In the genomic region with DNA sequence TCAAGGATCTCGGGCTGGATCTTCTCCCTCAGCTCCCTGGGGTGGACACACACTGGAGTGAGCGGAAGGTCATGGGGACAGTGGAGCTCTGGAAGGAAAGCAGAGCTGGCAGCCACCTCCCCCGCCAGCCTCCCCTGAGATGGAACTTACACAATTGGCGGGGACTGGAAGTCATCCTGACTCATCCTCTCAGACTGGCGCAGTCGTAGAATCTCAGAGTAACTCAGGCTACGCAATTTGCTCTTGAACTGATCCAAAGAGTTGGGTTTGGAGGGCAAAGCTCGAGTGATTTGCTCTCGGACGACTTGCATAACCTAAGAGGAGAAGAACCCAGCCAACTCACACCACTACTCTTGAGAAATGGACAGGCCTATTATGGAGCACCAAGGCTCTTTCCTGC, we compare ENCODE assay signal across 32 cellular contexts. TPM values are rescaled to one million over a fixed set of nuclear protein-coding genes. Genes with fewer than 3 reads are reported as not detected.
DNase-seq lines count a peak whose midpoint lies in the region; ATAC-seq, FAIRE-seq and TF ChIP-seq lines count a peak whose summit lies in the region.
"Had no signal": no experiment of that assay in that cellular context is flagged by ENCODE, and none has a peak within 500 bp of the region (broad histone marks: within the 10 kb centered on the region; RNA-seq: fewer than 3 reads in every experiment).

No MANE protein-coding gene starts in this region.

- ATAC-seq in omental fat pad (ENCODE audit: low FRiP score) (peak; percentile 35), HG03354 (IDR thresholded peaks at IDR 0.05; ENCODE audit: poor library complexity, severe bottlenecking, unreplicated experiment) (no peak), HG03039 (IDR thresholded peaks at IDR 0.05; ENCODE audit: unreplicated experiment) (no peak)
- ATAC-seq: effector memory CD8-positive, alpha-beta T cell; mucosa of descending colon had no signal

- no peak overlapping the region for H2AFZ ChIP-seq in SK-N-SH (ENCODE audit: low read depth)

- no peaks in the 10 kb centered on the region for H3K27me3 ChIP-seq in adrenal gland
- no peaks in the 10 kb centered on the region for H3K27me3 ChIP-seq in SK-N-SH (ENCODE audit: insufficient read depth)
- H3K27me3 ChIP-seq: pancreas, upper lobe of left lung had no signal

- H3K4me1 Mint-ChIP-seq in activated T-helper 2 cell treated with anti-CD3 and anti-CD28 coated beads, Interferon-gamma antibody, Interleukin-2, Interleukin-4, amounts not matched to agents 10 μg/mL and 5 μg/mL and 100 μg/mL, durations not matched to agents 14 hours and 24 hours and 36 hours (ENCODE audit: low read depth) = peaks cover 17% of the 10 kb centered on the region
- H3K4me1 Mint-ChIP-seq: nephron progenitor cell had no signal

- peak; percentile 65 for FAIRE-seq in HTR-8/SVneo (lab: Jason Lieb, UNC)
- FAIRE-seq: bronchial epithelial cell, frontal cortex, GM12891, pancreas had no signal

- no peak overlapping the region for H3K9ac ChIP-seq in SK-N-SH

- POLR2A ChIA-PET in SK-N-SH (lab: Yijun Ruan, JAX) = no interaction called here

- CTCF ChIA-PET in SK-N-SH (lab: Yijun Ruan, JAX) = interaction anchor here (0.9 to 1.2 kb wide), 2 partner anchors 23 to 243 kb away, joined by 3 to 4 read pairs; no protein-coding TSS in a partner anchor

- H3F3A ChIP-seq in SK-N-SH (replicated peaks; ENCODE audit: insufficient read depth) = no peaks in the 10 kb centered on the region

- H3K4me1 ChIP-seq in adrenal gland (replicated peaks in 1 of 2) (peaks cover 0 to 7% of the 10 kb centered on the region in 2 donors), SK-N-SH (ENCODE audit: control insufficient read depth in 1 of 2, insufficient read depth in 2 of 2, low read depth in 1 of 2, low read length in 1 of 2) (no peaks in the 10 kb centered on the region; a peak in 1 of 4 replicates)
- H3K4me1 ChIP-seq: pancreas, upper lobe of left lung had no signal

- H3K4me3 Mint-ChIP-seq in activated T-helper 2 cell treated with anti-CD3 and anti-CD28 coated beads, Interferon-gamma antibody, Interleukin-2, Interleukin-4, amounts not matched to agents 10 μg/mL and 5 μg/mL and 100 μg/mL, durations not matched to agents 14 hours and 24 hours and 36 hours (ENCODE audit: low read depth) = no peak overlapping the region
- H3K4me3 Mint-ChIP-seq: activated T-cell treated with anti-CD3 and anti-CD28 coated beads, Interleukin-2, amount 50 U/mL, for 24 hours; effector memory CD8-positive, alpha-beta T cell; nephron progenitor cell had no signal

- no peaks in the 10 kb centered on the region for H3K9me2 ChIP-seq in SK-N-SH

- H3K36me3 Mint-ChIP-seq in activated T-helper 2 cell treated with anti-CD3 and anti-CD28 coated beads, Interferon-gamma antibody, Interleukin-2, Interleukin-4, amounts not matched to agents 10 μg/mL and 5 μg/mL and 100 μg/mL, durations not matched to agents 14 hours and 24 hours and 36 hours (ENCODE audit: low read depth) = peaks cover 89% of the 10 kb centered on the region

- H3K9me3 Mint-ChIP-seq in activated T-helper 2 cell treated with anti-CD3 and anti-CD28 coated beads, Interferon-gamma antibody, Interleukin-2, Interleukin-4, amounts not matched to agents 10 μg/mL and 5 μg/mL and 100 μg/mL, durations not matched to agents 14 hours and 24 hours and 36 hours = no peaks in the 10 kb centered on the region
- H3K9me3 Mint-ChIP-seq: activated T-cell treated with anti-CD3 and anti-CD28 coated beads, Interleukin-2, amount 50 U/mL, for 24 hours; effector memory CD8-positive, alpha-beta T cell; nephron progenitor cell had no signal

- H3K36me3 ChIP-seq in adrenal gland (replicated peaks in 1 of 2) (peaks cover 0 to 95% of the 10 kb centered on the region in 2 donors), SK-N-SH (replicated peaks in 1 of 2; ENCODE audit: control insufficient read depth in 1 of 2, insufficient read depth in 2 of 2, low read length in 1 of 2) (peaks cover 52 to 89% of the 10 kb centered on the region in 2 experiments)

- H3K27me3 Mint-ChIP-seq in activated T-helper 2 cell treated with anti-CD3 and anti-CD28 coated beads, Interferon-gamma antibody, Interleukin-2, Interleukin-4, amounts not matched to agents 10 μg/mL and 5 μg/mL and 100 μg/mL, durations not matched to agents 14 hours and 24 hours and 36 hours (ENCODE audit: low read depth) = no peaks in the 10 kb centered on the region
- H3K27me3 Mint-ChIP-seq: activated T-cell treated with anti-CD3 and anti-CD28 coated beads, Interleukin-2, amount 50 U/mL, for 24 hours; effector memory CD8-positive, alpha-beta T cell had no signal

- 70 to 84% (median 78%) methylated on average over 9 to 10 of the region's 10 CpGs for WGBS in adrenal gland, 4 donors
- 96% methylated on average over 7 of the region's 10 CpGs for WGBS in SK-N-SH (ENCODE audit: low lambda C conversion rate)

- no peak overlapping the region for H3K4me3 ChIP-seq in adrenal gland
- no peak overlapping the region for H3K4me3 ChIP-seq in SK-N-SH (ENCODE audit: low read depth in 2 of 2, low read length in 1 of 2)
- H3K4me3 ChIP-seq: lung, mucosa of descending colon, pancreas, upper lobe of left lung had no signal

- TF ChIP-seq POLR2A in adrenal gland (IDR thresholded peaks at IDR 0.05) = no peak

- H4K20me1 ChIP-seq in SK-N-SH (ENCODE audit: insufficient read depth) = no peaks in the 10 kb centered on the region

- H3K27ac ChIP-seq in adrenal gland (no peak overlapping the region), SK-N-SH (ENCODE audit: low read depth in 2 of 2, low read length in 1 of 2) (no peak overlapping the region)
- H3K27ac ChIP-seq: C4-2B, pancreas, upper lobe of left lung had no signal

- H3K4me2 ChIP-seq in SK-N-SH = no peak overlapping the region

- TF ChIP-seq EP300 in SK-N-SH (IDR thresholded peaks at IDR 0.05; ENCODE audit: borderline replicate concordance in 1 of 2, low read depth in 1 of 2, low read length in 1 of 2) = no peak

- no peak for TF ChIP-seq RAD21 in SK-N-SH (IDR thresholded peaks at IDR 0.05; ENCODE audit: low read length)

- DNase-seq in AG20443 (ENCODE audit: low spot score) (peak; percentile 34), HTR-8/SVneo (ENCODE audit: insufficient read length, low spot score) (no peak), adrenal gland (peak in 4 of 7 donors; percentile 39 to 81 (median 48)), omental fat pad (ENCODE audit: low spot score) (no peak), SK-N-SH (no peak)
- DNase-seq in activated T-helper 2 cell treated with anti-CD3 and anti-CD28 coated beads, Interferon-gamma antibody, Interleukin-2, Interleukin-4, amounts not matched to agents 10 μg/mL and 5 μg/mL and 100 μg/mL, durations not matched to agents 14 hours and 24 hours and 36 hours (ENCODE audit: low spot score) = no peak
- DNase-seq: activated CD4-positive, alpha-beta T cell treated with anti-CD3 and anti-CD28 coated beads for 4 hours; activated naive CD4-positive, alpha-beta T cell treated with Interleukin-2 at 50 U/mL for 16 hours; activated T-cell treated with anti-CD3 and anti-CD28 coated beads, Interleukin-2, amount 50 U/mL, for 24 hours; amniotic stem cell; cortex of kidney; effector memory CD8-positive, alpha-beta T cell; EL; erythroblast; GOT3; KBM-7; MM.1S; mucosa of descending colon; NCI-H446 treated with DMSO at 0.1 percent for 48 hours; NCI-H82; nephron progenitor cell; pancreas; retina; stimulated activated CD4-positive, alpha-beta T cell treated with anti-CD3 and anti-CD28 coated beads, Interleukin-2, amount 100 ng/mL, for 24 hours; upper lobe of left lung had no signal

- H3K9me3 ChIP-seq in adrenal gland (replicated peaks in 1 of 3) (no peaks in the 10 kb centered on the region), SK-N-SH (no peaks in the 10 kb centered on the region)
- H3K9me3 ChIP-seq: mucosa of descending colon, pancreas, upper lobe of left lung had no signal

- intact Hi-C loops in adrenal gland (cut with DNase I) = no loop called here
- intact Hi-C loops in activated T-helper 2 cell treated with anti-CD3 and anti-CD28 coated beads, Interferon-gamma antibody, Interleukin-2, Interleukin-4, amounts not matched to agents 10 μg/mL and 5 μg/mL and 100 μg/mL, durations not matched to agents 14 hours and 24 hours and 36 hours (cut with micrococcal nuclease) = no loop called here

- TF ChIP-seq CTCF in adrenal gland (IDR thresholded peaks at IDR 0.05) (no peak), omental fat pad (IDR thresholded peaks at IDR 0.05) (no peak), SK-N-SH (IDR thresholded peaks at IDR 0.05) (no peak)

- no peak overlapping the region for H3K27ac Mint-ChIP-seq in activated T-helper 2 cell treated with anti-CD3 and anti-CD28 coated beads, Interferon-gamma antibody, Interleukin-2, Interleukin-4, amounts not matched to agents 10 μg/mL and 5 μg/mL and 100 μg/mL, durations not matched to agents 14 hours and 24 hours and 36 hours
- H3K27ac Mint-ChIP-seq: nephron progenitor cell had no signal

- no peaks in the 10 kb centered on the region for H3K79me2 ChIP-seq in SK-N-SH (ENCODE audit: insufficient read depth)

TF ChIP-seq in SK-N-SH, 30 proteins besides CTCF, POLR2A, EP300 and RAD21:
- TF ChIP-seq, protein P1, sequence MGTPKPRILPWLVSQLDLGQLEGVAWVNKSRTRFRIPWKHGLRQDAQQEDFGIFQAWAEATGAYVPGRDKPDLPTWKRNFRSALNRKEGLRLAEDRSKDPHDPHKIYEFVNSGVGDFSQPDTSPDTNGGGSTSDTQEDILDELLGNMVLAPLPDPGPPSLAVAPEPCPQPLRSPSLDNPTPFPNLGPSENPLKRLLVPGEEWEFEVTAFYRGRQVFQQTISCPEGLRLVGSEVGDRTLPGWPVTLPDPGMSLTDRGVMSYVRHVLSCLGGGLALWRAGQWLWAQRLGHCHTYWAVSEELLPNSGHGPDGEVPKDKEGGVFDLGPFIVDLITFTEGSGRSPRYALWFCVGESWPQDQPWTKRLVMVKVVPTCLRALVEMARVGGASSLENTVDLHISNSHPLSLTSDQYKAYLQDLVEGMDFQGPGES (IDR thresholded peaks at IDR 0.05; ENCODE audit: low read depth, low read length) = no peak
- TF ChIP-seq FOXM1 (IDR thresholded peaks at IDR 0.05; ENCODE audit: low read depth) = no peak
- no peak for TF ChIP-seq SMC3 (IDR thresholded peaks at IDR 0.05; ENCODE audit: low read depth, low read length)
- TF ChIP-seq CHD2 (IDR thresholded peaks at IDR 0.05; ENCODE audit: low read length, partially characterized antibody) = no peak
- no peak for TF ChIP-seq MEF2A (IDR thresholded peaks at IDR 0.05; ENCODE audit: borderline replicate concordance, low read depth)

RNA-seq across cellular contexts. Expression of a gene that starts 34.8 kb away (rescaled TPM):
- total RNA-seq in adrenal gland (10 to 100 TPM; 42.4 to 69.0 (median 52.2) TPM), omental fat pad (10 to 100 TPM; 30.7 to 57.6 (median 47.4) TPM)
- polyA plus RNA-seq in adrenal gland (10 to 100 TPM; 36.2 to 55.1 (median 38.3) TPM), SK-N-SH (2012; rRNA removed) (32.1 and 38.5 TPM in 2 replicates)
- polyA plus RNA-seq in SK-N-SH (2012; cell fraction: cytosol; rRNA removed) = 22.3 and 28.4 TPM in 2 replicates
- polyA plus RNA-seq in SK-N-SH (2012; cell fraction: nucleus; rRNA removed) = 50.3 and 60.9 TPM in 2 replicates
- 59.1 and 63.2 TPM in 2 replicates for total RNA-seq in activated T-helper 2 cell treated with anti-CD3 and anti-CD28 coated beads, Interferon-gamma antibody, Interleukin-2, Interleukin-4, amounts not matched to agents 10 μg/mL and 5 μg/mL and 100 μg/mL, durations not matched to agents 14 hours and 24 hours and 36 hours

Comparison
In these comparisons a context has a peak if more than half of its experiments do, and no peak if none do; other contexts are left out.
1. DNase-seq: peak in AG20443 (single experiment) and adrenal gland (4 of 7); none in HTR-8/SVneo (single experiment), omental fat pad (single experiment), SK-N-SH (single experiment) and activated T-helper 2 cell treated with anti-CD3 and anti-CD28 coated beads, Interferon-gamma antibody, Interleukin-2, Interleukin-4, amounts not matched to agents 10 μg/mL and 5 μg/mL and 100 μg/mL, durations not matched to agents 14 hours and 24 hours and 36 hours (single experiment).